In the genomic region with DNA sequence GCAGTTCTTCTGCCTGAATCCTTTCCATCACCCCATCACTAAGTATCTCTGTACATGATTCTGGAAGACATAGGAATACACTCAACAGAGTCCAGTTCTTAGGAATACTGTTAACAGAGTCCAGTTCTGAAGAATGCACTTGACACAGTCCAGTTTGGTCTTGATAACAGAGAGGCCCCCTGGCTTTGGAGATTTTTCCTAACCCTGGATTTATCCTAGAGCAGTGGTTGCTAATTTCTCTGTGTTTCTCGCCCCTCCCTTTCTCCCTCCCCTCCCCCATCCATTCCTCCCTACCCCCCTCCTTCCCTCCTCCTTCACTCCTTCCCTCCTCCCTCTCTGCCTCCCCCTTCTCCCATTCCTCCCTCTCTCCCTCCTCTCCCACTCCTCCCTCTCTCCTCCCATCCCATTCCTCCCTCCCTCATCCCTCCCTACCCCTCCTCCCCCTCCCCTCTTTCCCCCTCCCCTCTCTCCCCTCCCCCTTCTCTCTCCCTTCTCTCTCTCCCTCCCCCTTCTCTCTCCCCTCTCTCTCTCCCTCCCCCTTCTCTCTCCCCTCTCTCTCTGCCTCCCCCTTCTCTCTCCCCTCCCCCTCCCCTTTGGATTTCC, we compare ENCODE assay signal across 17 cellular contexts.
"Had no signal": no experiment of that assay in that cellular context is flagged by ENCODE, and none has a peak within 500 bp of the region (broad histone marks: within the 10 kb centered on the region; RNA-seq: fewer than 3 reads in every experiment).

No MANE protein-coding gene starts in this region.

- H3K4me2 ChIP-seq: hepatocyte had no signal

- H3K9me3 Mint-ChIP-seq: activated CD8-positive, alpha-beta T cell treated with anti-CD3 and anti-CD28 coated beads for 36 hours; activated naive CD8-positive, alpha-beta T cell treated with anti-CD3 and anti-CD28 coated beads, Interleukin-2, amount 10 ng/mL, durations not matched to agents 7 days and 5 days; activated T-cell treated with anti-CD3 and anti-CD28 coated beads, Interleukin-2, amount 50 U/mL, for 24 hours; stimulated activated naive CD8-positive, alpha-beta T cell treated with anti-CD3 and anti-CD28 coated beads, Interleukin-15, Interleukin-2, amounts not matched to agents 100 ng/mL and 50 ng/mL, for 24 hours; T-cell had no signal

- H2AFZ ChIP-seq: hepatocyte had no signal

- H3K4me3 ChIP-seq: body of pancreas, colonic mucosa, hepatocyte, lower lobe of right lung, testis, upper lobe of left lung had no signal

- H3K4me3 Mint-ChIP-seq: activated CD8-positive, alpha-beta T cell treated with anti-CD3 and anti-CD28 coated beads for 36 hours; activated naive CD8-positive, alpha-beta T cell treated with anti-CD3 and anti-CD28 coated beads, Interleukin-2, amount 10 ng/mL, durations not matched to agents 7 days and 5 days; activated T-cell treated with anti-CD3 and anti-CD28 coated beads, Interleukin-2, amount 50 U/mL, for 24 hours; nephron; stimulated activated naive CD8-positive, alpha-beta T cell treated with anti-CD3 and anti-CD28 coated beads, Interleukin-15, Interleukin-2, amounts not matched to agents 100 ng/mL and 50 ng/mL, for 24 hours; T-cell had no signal

- H3K4me1 ChIP-seq: colonic mucosa had no signal

- H3K27me3 ChIP-seq: body of pancreas, colonic mucosa, hepatocyte, testis, upper lobe of left lung had no signal

- H3K79me2 ChIP-seq: hepatocyte had no signal

- H3K27ac Mint-ChIP-seq: activated CD8-positive, alpha-beta T cell treated with anti-CD3 and anti-CD28 coated beads for 36 hours; stimulated activated naive CD8-positive, alpha-beta T cell treated with anti-CD3 and anti-CD28 coated beads, Interleukin-15, Interleukin-2, amounts not matched to agents 100 ng/mL and 50 ng/mL, for 24 hours; T-cell had no signal

- H3K27ac ChIP-seq: colonic mucosa, hepatocyte had no signal

- H3K36me3 ChIP-seq: colonic mucosa, lower lobe of right lung, upper lobe of left lung had no signal

- H3K9me3 ChIP-seq: body of pancreas, colonic mucosa, lower lobe of right lung, testis, upper lobe of left lung had no signal

- DNase-seq: activated CD4-positive, CD25-positive, alpha-beta regulatory T cell; activated naive CD4-positive, alpha-beta T cell treated with Interleukin-2 at 50 U/mL for 16 hours; activated naive CD8-positive, alpha-beta T cell treated with anti-CD3 and anti-CD28 coated beads, Interleukin-2, amount 10 ng/mL, durations not matched to agents 7 days and 5 days; activated T-cell treated with anti-CD3 and anti-CD28 coated beads, Interleukin-2, amount 50 U/mL, for 24 hours; central memory CD4-positive, alpha-beta T cell; colonic mucosa; islet precursor cell; left colon; lower lobe of right lung; T-cell; upper lobe of left lung had no signal

- H3K36me3 Mint-ChIP-seq: activated naive CD8-positive, alpha-beta T cell treated with anti-CD3 and anti-CD28 coated beads, Interleukin-2, amount 10 ng/mL, durations not matched to agents 7 days and 5 days; T-cell had no signal

- ATAC-seq: left colon, T-cell had no signal
